Comparison of ENCODE assay signal across 8 cellular contexts in genomic region chr16:30949655-30950515, GRCh38. TPM values are rescaled to one million over a fixed set of nuclear protein-coding genes. Genes with fewer than 3 reads are reported as not detected.
A peak's percentile ranks its signal among the peaks of the same experiment; 100 is the strongest.
DNase-seq lines count a peak whose midpoint lies in the region; ATAC-seq and TF ChIP-seq lines count a peak whose summit lies in the region.

No MANE protein-coding gene starts in this region.

- H3K4me1 Mint-ChIP-seq in GM23338: peaks cover 34% of the 10 kb centered on the region
- H3K4me1 Mint-ChIP-seq in naive thymus-derived CD8-positive, alpha-beta T cell: peaks cover 14 to 29% (median 21%) of the 10 kb centered on the region in 4 donors

- H3K4me2 ChIP-seq in GM23338: peak overlapping the region; percentile 98

- peaks cover 7% of the 10 kb centered on the region; the same call in 1 of the 2 replicates for H3K4me1 ChIP-seq in GM23338 (ENCODE audit: insufficient read depth)

- peak overlapping the region; percentile 89 for H3K27ac Mint-ChIP-seq in GM23338
- peak overlapping the region; percentile 73 to 93 (median 86) for H3K27ac Mint-ChIP-seq in naive thymus-derived CD8-positive, alpha-beta T cell

- peak overlapping the region; percentile 88 for H3K4me3 Mint-ChIP-seq in GM23338
- peak overlapping the region; percentile 85 to 96 (median 90) for H3K4me3 Mint-ChIP-seq in naive thymus-derived CD8-positive, alpha-beta T cell

- peak; percentile 15 to 43; a peak in 3 of 4 replicates for TF ChIP-seq CTCF in GM23338 (conservative IDR thresholded peaks at IDR 0.05; ENCODE audit: low read depth in 2 of 2)

- H3K27me3 ChIP-seq in GM23338 (ENCODE audit: insufficient read depth): no peaks in the 10 kb centered on the region

- H2AFZ ChIP-seq in GM23338: no peak overlapping the region

- H3K36me3 Mint-ChIP-seq in GM23338 (ENCODE audit: low read depth): peaks cover 13% of the 10 kb centered on the region
- H3K36me3 Mint-ChIP-seq in naive thymus-derived CD8-positive, alpha-beta T cell: no peaks in the 10 kb centered on the region

- no peaks in the 10 kb centered on the region for H3K9me3 Mint-ChIP-seq in GM23338
- H3K9me3 Mint-ChIP-seq in naive thymus-derived CD8-positive, alpha-beta T cell: no peaks in the 10 kb centered on the region

- H3K79me2 ChIP-seq in GM23338 (replicated peaks; ENCODE audit: insufficient read depth): no peaks in the 10 kb centered on the region

- H3K27ac ChIP-seq in GM23338 (ENCODE audit: low read depth): no peak overlapping the region

- POLR2A ChIA-PET in naive thymus-derived CD8-positive, alpha-beta T cell (lab: Charles Lee): interaction anchor here (0.6 to 2.0 kb wide), 8 partner anchors 8 to 509 kb away, joined by 3 to 8 read pairs (median 3); partner anchors contain the start of genes ARMC5, SETD1A, ZNF646 and ZNF668

- peaks cover 20% of the 10 kb centered on the region for H3K27me3 Mint-ChIP-seq in GM23338 (ENCODE audit: insufficient read depth, low read depth, poor library complexity)
- no peaks in the 10 kb centered on the region for H3K27me3 Mint-ChIP-seq in naive thymus-derived CD8-positive, alpha-beta T cell

- peak overlapping the region; percentile 92 for H3K4me3 ChIP-seq in GM23338

- DNase-seq in NCI-H1417 (lab: John Stamatoyannopoulos, UW) (peak in 2 of 3 experiments; percentile 49 to 72), NCI-H1417 treated with DMSO at 0.1 percent for 48 hours (lab: John Stamatoyannopoulos, UW) (no peak), GM23338 (ENCODE audit: low spot score) (peak; percentile 76), MV-4-11 (lab: John Stamatoyannopoulos, UW) (peak; percentile 92), fibroblast of gingiva (ENCODE audit: low read depth) (peak; percentile 90), NCI-H2107 treated with DMSO at 0.1 percent for 48 hours (lab: John Stamatoyannopoulos, UW; ENCODE audit: unreplicated experiment) (no peak)
- peak; percentile 62 to 75 for DNase-seq in activated CD4-positive, alpha-beta T cell treated with anti-CD3 and anti-CD28 coated beads, Interleukin-2, amount 50 U/mL, for 48 hours
- DNase-seq in naive thymus-derived CD8-positive, alpha-beta T cell: peak in 2 of 10 donors; percentile 6 to 22

- H3F3A ChIP-seq in GM23338 (replicated peaks; ENCODE audit: low read depth): peaks cover 13% of the 10 kb centered on the region

- no peaks in the 10 kb centered on the region for H3K9me2 ChIP-seq in GM23338 (ENCODE audit: insufficient read depth)

- H3K36me3 ChIP-seq in GM23338 (ENCODE audit: insufficient read depth): no peaks in the 10 kb centered on the region; the same call in 1 of the 2 replicates

- H4K20me1 ChIP-seq in GM23338 (replicated peaks; ENCODE audit: insufficient read depth): peaks cover 4% of the 10 kb centered on the region

- ATAC-seq in GM23338: peak; percentile 1
- ATAC-seq in naive thymus-derived CD8-positive, alpha-beta T cell: peak; percentile 32 to 43

TF ChIP-seq in GM23338, 12 proteins besides CTCF, POLR2A, EP300 and RAD21:
- TF ChIP-seq ETS1 (IDR thresholded peaks at IDR 0.05) (0 out of 2 replicates have a peak, but pooled peaks have one; percentile 30), POLR2AphosphoS5 (IDR thresholded peaks at IDR 0.05; ENCODE audit: low read depth) (peak; percentile 66), STAT1 (IDR thresholded peaks at IDR 0.05; ENCODE audit: unreplicated experiment) (no peak)
TF ChIP-seq in GM23338: peak in this region for 2.

RNA-seq across cellular contexts. Expression of gene ORAI3, which starts 1.0 kb away (rescaled TPM):
- total RNA-seq in GM23338 (2014; rRNA removed; shearing (Covaris generic)): 14.9 and 15.9 TPM in 2 replicates
- 6.9 and 9.8 TPM in 2 replicates for polyA plus RNA-seq in GM23338 (2016; fragmentation: Nextera tagmentation; extraction: Ambion mirVana)
- total RNA-seq in naive thymus-derived CD8-positive, alpha-beta T cell: 10 to 100 TPM; 18.6 to 20.8 TPM
- 10 to 100 TPM; 15.2 to 16.0 (median 15.5) TPM for polyA plus RNA-seq in naive thymus-derived CD8-positive, alpha-beta T cell

RNA-seq across cellular contexts. Expression of gene SETD1A, which starts 7.7 kb away (rescaled TPM):
- total RNA-seq in GM23338 (2014; rRNA removed; shearing (Covaris generic)): 14.5 and 21.9 TPM in 2 replicates
- polyA plus RNA-seq in GM23338 (2016; fragmentation: Nextera tagmentation; extraction: Ambion mirVana): 10.8 and 10.9 TPM in 2 replicates
- total RNA-seq in naive thymus-derived CD8-positive, alpha-beta T cell: 10 to 100 TPM; 39.5 to 44.3 TPM
- polyA plus RNA-seq in naive thymus-derived CD8-positive, alpha-beta T cell: 1 to 10 TPM in 1 of 3 donors, under 1 TPM in 2; 0.35 to 2.0 (median 0.77) TPM

RNA-seq across cellular contexts. Expression of gene FBXL19, which starts 26.5 kb away (rescaled TPM):
- 63.5 and 71.5 TPM in 2 replicates for total RNA-seq in GM23338 (2014; rRNA removed; shearing (Covaris generic))
- polyA plus RNA-seq in GM23338 (2016; fragmentation: Nextera tagmentation; extraction: Ambion mirVana): 12.5 and 16.4 TPM in 2 replicates
- 10 to 100 TPM; 13.1 to 16.8 TPM for total RNA-seq in naive thymus-derived CD8-positive, alpha-beta T cell
- under 1 TPM; 0.06 to 0.29 (median 0.16) TPM for polyA plus RNA-seq in naive thymus-derived CD8-positive, alpha-beta T cell

RNA-seq across cellular contexts. Expression of gene HSD3B7, which starts 35.1 kb away (rescaled TPM):
- 6.4 and 12.2 TPM in 2 replicates for total RNA-seq in GM23338 (2014; rRNA removed; shearing (Covaris generic))
- polyA plus RNA-seq in GM23338 (2016; fragmentation: Nextera tagmentation; extraction: Ambion mirVana): 4.3 TPM in 2 replicates
- total RNA-seq in naive thymus-derived CD8-positive, alpha-beta T cell: 1 to 10 TPM; 1.2 to 1.9 TPM
- under 1 TPM in 2 of 3 donors, not detected in 1; 0.07 to 0.08 TPM for polyA plus RNA-seq in naive thymus-derived CD8-positive, alpha-beta T cell

RNA-seq across cellular contexts. Expression of gene CTF1, which starts 53.5 kb away (rescaled TPM):
- total RNA-seq in GM23338 (2014; rRNA removed; shearing (Covaris generic)): 0.52 and 0.54 TPM in 2 replicates
- 0.24 and 0.43 TPM in 2 replicates for polyA plus RNA-seq in GM23338 (2016; fragmentation: Nextera tagmentation; extraction: Ambion mirVana)
- 1 to 10 TPM; 1.0 to 1.3 TPM for total RNA-seq in naive thymus-derived CD8-positive, alpha-beta T cell
- under 1 TPM in 1 of 3 donors, not detected in 2; 0.14 TPM for polyA plus RNA-seq in naive thymus-derived CD8-positive, alpha-beta T cell

Comparison
In these comparisons a context has a peak if more than half of its experiments do, and no peak if none do; other contexts are left out.
1. DNase-seq: peak in NCI-H1417 (2 of 3), GM23338 (single experiment), MV-4-11 (single experiment), activated CD4-positive, alpha-beta T cell treated with anti-CD3 and anti-CD28 coated beads, Interleukin-2, amount 50 U/mL, for 48 hours (2 of 2) and fibroblast of gingiva (single experiment); none in NCI-H1417 treated with DMSO at 0.1 percent for 48 hours (single experiment) and NCI-H2107 treated with DMSO at 0.1 percent for 48 hours (single experiment).